Comparison of ENCODE assay signal across 1 cellular context in genomic region chr19:10653482-10653731, GRCh38.
TF ChIP-seq lines count a peak whose summit lies in the region.

No MANE protein-coding gene starts in this region.

TF ChIP-seq in K562, 482 proteins besides CTCF, POLR2A, EP300 and RAD21:
- peak; percentile 15 for TF ChIP-seq FIP1L1 (IDR thresholded peaks at IDR 0.05; ENCODE audit: low read depth, low read length, poor library complexity, severe bottlenecking)
- peak; percentile 65 for TF ChIP-seq ZFX (CRISPR knock-in tag; IDR thresholded peaks at IDR 0.05)
- TF ChIP-seq, protein P1, sequence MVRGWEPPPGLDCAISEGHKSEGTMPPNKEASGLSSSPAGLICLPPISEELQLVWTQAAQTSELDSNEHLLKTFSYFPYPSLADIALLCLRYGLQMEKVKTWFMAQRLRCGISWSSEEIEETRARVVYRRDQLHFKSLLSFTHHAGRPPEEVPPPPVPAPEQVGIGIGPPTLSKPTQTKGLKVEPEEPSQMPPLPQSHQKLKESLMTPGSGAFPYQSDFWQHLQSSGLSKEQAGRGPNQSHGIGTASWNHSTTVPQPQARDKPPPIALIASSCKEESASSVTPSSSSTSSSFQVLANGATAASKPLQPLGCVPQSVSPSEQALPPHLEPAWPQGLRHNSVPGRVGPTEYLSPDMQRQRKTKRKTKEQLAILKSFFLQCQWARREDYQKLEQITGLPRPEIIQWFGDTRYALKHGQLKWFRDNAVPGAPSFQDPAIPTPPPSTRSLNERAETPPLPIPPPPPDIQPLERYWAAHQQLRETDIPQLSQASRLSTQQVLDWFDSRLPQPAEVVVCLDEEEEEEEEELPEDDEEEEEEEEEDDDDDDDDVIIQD (CRISPR knock-in tag; IDR thresholded peaks at IDR 0.05) = no peak
- TF ChIP-seq ZNF584 (CRISPR knock-in tag; IDR thresholded peaks at IDR 0.05; ENCODE audit: low read depth) = peak; percentile 48; the same call in 1 of the 2 replicates
- no peak for TF ChIP-seq ATF3 (IDR thresholded peaks at IDR 0.05)
- 0 out of 2 replicates have a peak, but pooled peaks have one; percentile 75 for TF ChIP-seq ATF3 (CRISPR knock-in tag; conservative IDR thresholded peaks at IDR 0.05)
- no peak for TF ChIP-seq PML (IDR thresholded peaks at IDR 0.05; ENCODE audit: low read length)
- TF ChIP-seq STAG1 (CRISPR knock-in tag; IDR thresholded peaks at IDR 0.05; ENCODE audit: borderline replicate concordance) = 0 out of 2 replicates have a peak, but pooled peaks have one; percentile 23
- TF ChIP-seq ZC3H4 (CRISPR knock-in tag; IDR thresholded peaks at IDR 0.05; ENCODE audit: borderline replicate concordance) = 0 out of 2 replicates have a peak, but pooled peaks have one; percentile 80
- no peak for TF ChIP-seq RBM25 (IDR thresholded peaks at IDR 0.05; ENCODE audit: low read depth, low read length, severe bottlenecking)
- no peak for TF ChIP-seq TSHZ1 (CRISPR knock-in tag; IDR thresholded peaks at IDR 0.05)
- TF ChIP-seq BRD4 (IDR thresholded peaks at IDR 0.05) = peak; percentile 77
- 0 out of 2 replicates have a peak, but pooled peaks have one; percentile 56 for TF ChIP-seq ZNF232 (CRISPR knock-in tag; IDR thresholded peaks at IDR 0.05)
- no peak for TF ChIP-seq MCM7 (IDR thresholded peaks at IDR 0.05)
- TF ChIP-seq SIN3A (IDR thresholded peaks at IDR 0.05; ENCODE audit: borderline replicate concordance in 2 of 2, control insufficient read depth in 1 of 2, low read depth in 2 of 2, low read length in 2 of 2) = peak in 1 of 2 experiments; percentile 14; a peak in 1 of 4 replicates
- no peak for TF ChIP-seq MYC (IDR thresholded peaks at IDR 0.05; ENCODE audit: low read depth, low read length)
- TF ChIP-seq MYC (CRISPR knock-in tag; IDR thresholded peaks at IDR 0.05; ENCODE audit: borderline replicate concordance, low read depth) = peak; percentile 54; the same call in 1 of the 2 replicates
- TF ChIP-seq SRSF3 (IDR thresholded peaks at IDR 0.05; ENCODE audit: insufficient read depth, low read length) = 0 out of 2 replicates have a peak, but pooled peaks have one; percentile 90
- peak; percentile 67; the same call in 1 of the 2 replicates for TF ChIP-seq GTF2E2 (tag; IDR thresholded peaks at IDR 0.05)
